In genomic region chr9:13688990-13689600, GRCh38 we compare ENCODE assay signal across 10 cellular contexts.
A peak's percentile ranks its signal among the peaks of the same experiment; 100 is the strongest.
DNase-seq lines count a peak whose midpoint lies in the region; ATAC-seq and TF ChIP-seq lines count a peak whose summit lies in the region.
"Had no signal": no experiment of that assay in that cellular context is flagged by ENCODE, and none has a peak within 500 bp of the region (broad histone marks: within the 10 kb centered on the region; RNA-seq: fewer than 3 reads in every experiment).

No MANE protein-coding gene starts in this region.

- H3K27me3 Mint-ChIP-seq in type B pancreatic cell = no peaks in the 10 kb centered on the region
- H3K27me3 Mint-ChIP-seq: CD4-positive, CD25-positive, alpha-beta regulatory T cell had no signal

- peaks cover 7% of the 10 kb centered on the region for H3K4me1 Mint-ChIP-seq in type B pancreatic cell (ENCODE audit: unreplicated experiment)
- H3K4me1 Mint-ChIP-seq: CD4-positive, CD25-positive, alpha-beta regulatory T cell had no signal

- ATAC-seq in Right ventricle myocardium superior (ENCODE audit: poor library complexity) (peak; percentile 21), left cardiac atrium (no peak), GM21528 (IDR thresholded peaks at IDR 0.05; ENCODE audit: low FRiP score, unreplicated experiment) (no peak), HG03139 (IDR thresholded peaks at IDR 0.05; ENCODE audit: unreplicated experiment) (no peak)

- peaks cover 4% of the 10 kb centered on the region; the same call in 1 of the 2 replicates for H3K4me1 ChIP-seq in iPS-20b (ENCODE audit: insufficient read depth, low read length)

- peaks cover 8% of the 10 kb centered on the region; the same call in 1 of the 2 replicates for H3K9me3 ChIP-seq in iPS-20b (ENCODE audit: insufficient read depth, low read depth, low read length)

- no peak for DNase-seq in Right ventricle myocardium superior
- DNase-seq in left cardiac atrium = no peak
- no peak for DNase-seq in type B pancreatic cell (ENCODE audit: extremely low spot score, unreplicated experiment)
- DNase-seq in MV-4-11 (lab: John Stamatoyannopoulos, UW) = no peak
- DNase-seq: activated naive CD4-positive, alpha-beta T cell; CD4-positive, CD25-positive, alpha-beta regulatory T cell had no signal

- no peaks in the 10 kb centered on the region for H3K36me3 Mint-ChIP-seq in type B pancreatic cell
- H3K36me3 Mint-ChIP-seq: CD4-positive, CD25-positive, alpha-beta regulatory T cell had no signal

- H3K27me3 ChIP-seq in iPS-20b (ENCODE audit: insufficient read depth, low read length) = no peaks in the 10 kb centered on the region

- no peak overlapping the region for H3K27ac Mint-ChIP-seq in type B pancreatic cell
- H3K27ac Mint-ChIP-seq: CD4-positive, CD25-positive, alpha-beta regulatory T cell had no signal

- no peaks in the 10 kb centered on the region for H3K36me3 ChIP-seq in iPS-20b (ENCODE audit: insufficient read depth, low read depth, low read length)

- H3K27ac ChIP-seq in VCaP = peak overlapping the region; percentile 35; the same call in 1 of the 2 replicates
- peak overlapping the region; percentile 18 for H3K27ac ChIP-seq in iPS-20b (ENCODE audit: low read length)

- intact Hi-C loops in Right ventricle myocardium superior (cut with DNase I) = loop anchor here (5.0 kb wide), 1 partner anchor 252 kb away; no protein-coding TSS in a partner anchor
- intact Hi-C loops in left cardiac atrium (cut with DNase I) = loop anchor here in 1 of 2 donors (5.0 kb wide), 1 partner anchor 262 kb away; no protein-coding TSS in a partner anchor

- no peak overlapping the region; the same call in 1 of the 2 replicates for H3K9ac ChIP-seq in iPS-20b (ENCODE audit: low read depth, low read length)

- H3K4me3 Mint-ChIP-seq in type B pancreatic cell = no peak overlapping the region
- H3K4me3 Mint-ChIP-seq: CD4-positive, CD25-positive, alpha-beta regulatory T cell had no signal

- H3K4me3 ChIP-seq in iPS-20b (ENCODE audit: low read length) = 0 out of 2 replicates have a peak overlapping the region, but pooled peaks have one; percentile 4

- peaks cover 12% of the 10 kb centered on the region for H3K9me3 Mint-ChIP-seq in type B pancreatic cell

- TF ChIP-seq CTCF in VCaP (conservative IDR thresholded peaks at IDR 0.05) (peak; percentile 84), type B pancreatic cell (conservative IDR thresholded peaks at IDR 0.05) (peak; percentile 66)
